Comparison of ENCODE assay signal across 1 cellular context in the genomic region with DNA sequence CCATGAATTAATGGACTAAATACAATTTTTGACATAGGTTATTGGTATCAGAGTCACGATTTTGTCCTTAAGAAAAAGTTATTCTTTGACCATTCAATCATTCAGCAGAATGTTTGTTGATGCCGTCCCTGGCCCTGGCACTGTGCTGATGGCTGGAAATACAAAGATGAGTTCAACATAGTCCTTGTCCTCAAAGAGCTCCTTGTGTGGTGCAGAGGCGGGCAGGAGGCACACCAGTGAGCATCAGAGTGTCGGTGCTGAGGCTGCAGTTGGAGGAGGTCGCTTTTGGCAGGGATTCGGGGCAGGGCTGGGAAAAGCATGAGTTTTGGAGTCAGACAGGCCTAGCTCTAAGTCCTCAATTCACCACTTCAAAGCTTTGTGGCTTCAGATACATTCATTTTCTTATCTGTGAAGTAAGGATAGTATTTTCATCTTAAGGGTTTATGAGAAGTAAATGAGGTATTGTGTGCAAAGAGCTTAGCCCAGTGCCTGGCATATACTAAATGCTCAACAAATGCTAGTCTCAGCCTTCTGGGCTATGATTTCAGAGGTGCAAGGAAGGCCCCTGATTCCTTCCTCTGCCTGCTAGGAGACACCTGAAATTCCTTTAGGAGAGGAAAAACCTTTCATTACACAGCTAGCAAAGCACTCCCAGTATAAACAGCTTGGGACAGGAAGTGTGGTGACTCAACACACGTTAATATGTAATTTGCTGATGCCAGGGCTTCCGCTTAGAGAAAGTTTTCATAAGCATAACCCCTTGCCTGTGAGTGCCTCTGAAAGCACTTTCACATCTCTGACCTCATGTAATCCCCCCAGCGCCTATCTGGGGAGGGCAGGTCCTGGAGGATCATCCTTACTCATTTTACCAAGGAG.
TF ChIP-seq lines count a peak whose summit lies in the region.

No MANE protein-coding gene starts in this region.

TF ChIP-seq in HepG2, 621 proteins besides CTCF, POLR2A, EP300 and RAD21 (continued from another document and continues in another):
- TF ChIP-seq, protein P1, sequence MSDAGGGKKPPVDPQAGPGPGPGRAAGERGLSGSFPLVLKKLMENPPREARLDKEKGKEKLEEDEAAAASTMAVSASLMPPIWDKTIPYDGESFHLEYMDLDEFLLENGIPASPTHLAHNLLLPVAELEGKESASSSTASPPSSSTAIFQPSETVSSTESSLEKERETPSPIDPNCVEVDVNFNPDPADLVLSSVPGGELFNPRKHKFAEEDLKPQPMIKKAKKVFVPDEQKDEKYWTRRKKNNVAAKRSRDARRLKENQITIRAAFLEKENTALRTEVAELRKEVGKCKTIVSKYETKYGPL (CRISPR knock-in tag; IDR thresholded peaks at IDR 0.05) = no peak
- TF ChIP-seq GABPA (IDR thresholded peaks at IDR 0.05; ENCODE audit: low read depth, low read length) = peak; percentile 27; the same call in 1 of the 2 replicates
- TF ChIP-seq GABPA (CRISPR knock-in tag; IDR thresholded peaks at IDR 0.05; ENCODE audit: low read depth) = peak; percentile 88
- TF ChIP-seq CCDC6 (CRISPR knock-in tag; IDR thresholded peaks at IDR 0.05) = no peak
- no peak for TF ChIP-seq ZNF468 (CRISPR knock-in tag; IDR thresholded peaks at IDR 0.05)
- no peak for TF ChIP-seq KLF16 (CRISPR knock-in tag; IDR thresholded peaks at IDR 0.05)
- no peak for TF ChIP-seq ZNF577 (CRISPR knock-in tag; IDR thresholded peaks at IDR 0.05; ENCODE audit: borderline replicate concordance, low read depth)
- TF ChIP-seq REPIN1 (CRISPR knock-in tag; IDR thresholded peaks at IDR 0.05; ENCODE audit: borderline replicate concordance, low read depth) = no peak
- TF ChIP-seq MTF2 (CRISPR knock-in tag; IDR thresholded peaks at IDR 0.05; ENCODE audit: borderline replicate concordance) = no peak
- TF ChIP-seq NRL (CRISPR knock-in tag; IDR thresholded peaks at IDR 0.05; ENCODE audit: borderline replicate concordance) = no peak
- TF ChIP-seq, protein P2, sequence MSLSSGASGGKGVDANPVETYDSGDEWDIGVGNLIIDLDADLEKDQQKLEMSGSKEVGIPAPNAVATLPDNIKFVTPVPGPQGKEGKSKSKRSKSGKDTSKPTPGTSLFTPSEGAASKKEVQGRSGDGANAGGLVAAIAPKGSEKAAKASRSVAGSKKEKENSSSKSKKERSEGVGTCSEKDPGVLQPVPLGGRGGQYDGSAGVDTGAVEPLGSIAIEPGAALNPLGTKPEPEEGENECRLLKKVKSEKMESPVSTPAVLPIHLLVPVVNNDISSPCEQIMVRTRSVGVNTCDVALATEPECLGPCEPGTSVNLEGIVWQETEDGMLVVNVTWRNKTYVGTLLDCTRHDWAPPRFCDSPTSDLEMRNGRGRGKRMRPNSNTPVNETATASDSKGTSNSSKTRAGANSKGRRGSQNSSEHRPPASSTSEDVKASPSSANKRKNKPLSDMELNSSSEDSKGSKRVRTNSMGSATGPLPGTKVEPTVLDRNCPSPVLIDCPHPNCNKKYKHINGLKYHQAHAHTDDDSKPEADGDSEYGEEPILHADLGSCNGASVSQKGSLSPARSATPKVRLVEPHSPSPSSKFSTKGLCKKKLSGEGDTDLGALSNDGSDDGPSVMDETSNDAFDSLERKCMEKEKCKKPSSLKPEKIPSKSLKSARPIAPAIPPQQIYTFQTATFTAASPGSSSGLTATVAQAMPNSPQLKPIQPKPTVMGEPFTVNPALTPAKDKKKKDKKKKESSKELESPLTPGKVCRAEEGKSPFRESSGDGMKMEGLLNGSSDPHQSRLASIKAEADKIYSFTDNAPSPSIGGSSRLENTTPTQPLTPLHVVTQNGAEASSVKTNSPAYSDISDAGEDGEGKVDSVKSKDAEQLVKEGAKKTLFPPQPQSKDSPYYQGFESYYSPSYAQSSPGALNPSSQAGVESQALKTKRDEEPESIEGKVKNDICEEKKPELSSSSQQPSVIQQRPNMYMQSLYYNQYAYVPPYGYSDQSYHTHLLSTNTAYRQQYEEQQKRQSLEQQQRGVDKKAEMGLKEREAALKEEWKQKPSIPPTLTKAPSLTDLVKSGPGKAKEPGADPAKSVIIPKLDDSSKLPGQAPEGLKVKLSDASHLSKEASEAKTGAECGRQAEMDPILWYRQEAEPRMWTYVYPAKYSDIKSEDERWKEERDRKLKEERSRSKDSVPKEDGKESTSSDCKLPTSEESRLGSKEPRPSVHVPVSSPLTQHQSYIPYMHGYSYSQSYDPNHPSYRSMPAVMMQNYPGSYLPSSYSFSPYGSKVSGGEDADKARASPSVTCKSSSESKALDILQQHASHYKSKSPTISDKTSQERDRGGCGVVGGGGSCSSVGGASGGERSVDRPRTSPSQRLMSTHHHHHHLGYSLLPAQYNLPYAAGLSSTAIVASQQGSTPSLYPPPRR (CRISPR knock-in tag; IDR thresholded peaks at IDR 0.05; ENCODE audit: borderline replicate concordance) = no peak
- TF ChIP-seq, protein P3, sequence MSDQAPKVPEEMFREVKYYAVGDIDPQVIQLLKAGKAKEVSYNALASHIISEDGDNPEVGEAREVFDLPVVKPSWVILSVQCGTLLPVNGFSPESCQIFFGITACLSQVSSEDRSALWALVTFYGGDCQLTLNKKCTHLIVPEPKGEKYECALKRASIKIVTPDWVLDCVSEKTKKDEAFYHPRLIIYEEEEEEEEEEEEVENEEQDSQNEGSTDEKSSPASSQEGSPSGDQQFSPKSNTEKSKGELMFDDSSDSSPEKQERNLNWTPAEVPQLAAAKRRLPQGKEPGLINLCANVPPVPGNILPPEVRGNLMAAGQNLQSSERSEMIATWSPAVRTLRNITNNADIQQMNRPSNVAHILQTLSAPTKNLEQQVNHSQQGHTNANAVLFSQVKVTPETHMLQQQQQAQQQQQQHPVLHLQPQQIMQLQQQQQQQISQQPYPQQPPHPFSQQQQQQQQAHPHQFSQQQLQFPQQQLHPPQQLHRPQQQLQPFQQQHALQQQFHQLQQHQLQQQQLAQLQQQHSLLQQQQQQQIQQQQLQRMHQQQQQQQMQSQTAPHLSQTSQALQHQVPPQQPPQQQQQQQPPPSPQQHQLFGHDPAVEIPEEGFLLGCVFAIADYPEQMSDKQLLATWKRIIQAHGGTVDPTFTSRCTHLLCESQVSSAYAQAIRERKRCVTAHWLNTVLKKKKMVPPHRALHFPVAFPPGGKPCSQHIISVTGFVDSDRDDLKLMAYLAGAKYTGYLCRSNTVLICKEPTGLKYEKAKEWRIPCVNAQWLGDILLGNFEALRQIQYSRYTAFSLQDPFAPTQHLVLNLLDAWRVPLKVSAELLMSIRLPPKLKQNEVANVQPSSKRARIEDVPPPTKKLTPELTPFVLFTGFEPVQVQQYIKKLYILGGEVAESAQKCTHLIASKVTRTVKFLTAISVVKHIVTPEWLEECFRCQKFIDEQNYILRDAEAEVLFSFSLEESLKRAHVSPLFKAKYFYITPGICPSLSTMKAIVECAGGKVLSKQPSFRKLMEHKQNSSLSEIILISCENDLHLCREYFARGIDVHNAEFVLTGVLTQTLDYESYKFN (CRISPR knock-in tag; conservative IDR thresholded peaks at IDR 0.05) = peak; percentile 53
- TF ChIP-seq TGIF2 (CRISPR knock-in tag; IDR thresholded peaks at IDR 0.05) = no peak
- TF ChIP-seq ZNF34 (CRISPR knock-in tag; IDR thresholded peaks at IDR 0.05; ENCODE audit: borderline replicate concordance) = no peak
- TF ChIP-seq ZNF879 (CRISPR knock-in tag; IDR thresholded peaks at IDR 0.05) = no peak
- TF ChIP-seq, protein P4, sequence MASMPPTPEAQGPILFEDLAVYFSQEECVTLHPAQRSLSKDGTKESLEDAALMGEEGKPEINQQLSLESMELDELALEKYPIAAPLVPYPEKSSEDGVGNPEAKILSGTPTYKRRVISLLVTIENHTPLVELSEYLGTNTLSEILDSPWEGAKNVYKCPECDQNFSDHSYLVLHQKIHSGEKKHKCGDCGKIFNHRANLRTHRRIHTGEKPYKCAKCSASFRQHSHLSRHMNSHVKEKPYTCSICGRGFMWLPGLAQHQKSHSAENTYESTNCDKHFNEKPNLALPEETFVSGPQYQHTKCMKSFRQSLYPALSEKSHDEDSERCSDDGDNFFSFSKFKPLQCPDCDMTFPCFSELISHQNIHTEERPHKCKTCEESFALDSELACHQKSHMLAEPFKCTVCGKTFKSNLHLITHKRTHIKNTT (CRISPR knock-in tag; IDR thresholded peaks at IDR 0.05) = no peak
- no peak for TF ChIP-seq HMGA1 (CRISPR knock-in tag; conservative IDR thresholded peaks at IDR 0.05)
- no peak for TF ChIP-seq KDM2A (CRISPR knock-in tag; IDR thresholded peaks at IDR 0.05; ENCODE audit: borderline replicate concordance, low read depth)
- no peak for TF ChIP-seq RBAK (CRISPR knock-in tag; IDR thresholded peaks at IDR 0.05)
- TF ChIP-seq ZNF652 (CRISPR knock-in tag; IDR thresholded peaks at IDR 0.05; ENCODE audit: borderline replicate concordance, low read depth) = no peak
- TF ChIP-seq FOXK1 (CRISPR knock-in tag; IDR thresholded peaks at IDR 0.05; ENCODE audit: borderline replicate concordance, low read depth) = peak; percentile 83; the same call in 1 of the 2 replicates
- TF ChIP-seq, protein P5, sequence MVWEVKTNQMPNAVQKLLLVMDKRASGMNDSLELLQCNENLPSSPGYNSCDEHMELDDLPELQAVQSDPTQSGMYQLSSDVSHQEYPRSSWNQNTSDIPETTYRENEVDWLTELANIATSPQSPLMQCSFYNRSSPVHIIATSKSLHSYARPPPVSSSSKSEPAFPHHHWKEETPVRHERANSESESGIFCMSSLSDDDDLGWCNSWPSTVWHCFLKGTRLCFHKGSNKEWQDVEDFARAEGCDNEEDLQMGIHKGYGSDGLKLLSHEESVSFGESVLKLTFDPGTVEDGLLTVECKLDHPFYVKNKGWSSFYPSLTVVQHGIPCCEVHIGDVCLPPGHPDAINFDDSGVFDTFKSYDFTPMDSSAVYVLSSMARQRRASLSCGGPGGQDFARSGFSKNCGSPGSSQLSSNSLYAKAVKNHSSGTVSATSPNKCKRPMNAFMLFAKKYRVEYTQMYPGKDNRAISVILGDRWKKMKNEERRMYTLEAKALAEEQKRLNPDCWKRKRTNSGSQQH (CRISPR knock-in tag; IDR thresholded peaks at IDR 0.05; ENCODE audit: low read depth) = no peak
- no peak for TF ChIP-seq ZSCAN29 (CRISPR knock-in tag; conservative IDR thresholded peaks at IDR 0.05)
- TF ChIP-seq ZNF792 (CRISPR knock-in tag; IDR thresholded peaks at IDR 0.05) = 0 out of 2 replicates have a peak, but pooled peaks have one; percentile 42
- TF ChIP-seq PRMT3 (CRISPR knock-in tag; IDR thresholded peaks at IDR 0.05; ENCODE audit: borderline replicate concordance, low read depth) = no peak
- TF ChIP-seq SP4 (CRISPR knock-in tag; IDR thresholded peaks at IDR 0.05) = no peak
- TF ChIP-seq SNRNP70 (IDR thresholded peaks at IDR 0.05; ENCODE audit: low read depth, low read length) = no peak
- no peak for TF ChIP-seq SIN3A (IDR thresholded peaks at IDR 0.05; ENCODE audit: borderline replicate concordance, low read depth, low read length)
- TF ChIP-seq SOX6 (IDR thresholded peaks at IDR 0.05) = no peak
- TF ChIP-seq SOX6 (CRISPR knock-in tag; IDR thresholded peaks at IDR 0.05) = no peak
- TF ChIP-seq, protein P6, sequence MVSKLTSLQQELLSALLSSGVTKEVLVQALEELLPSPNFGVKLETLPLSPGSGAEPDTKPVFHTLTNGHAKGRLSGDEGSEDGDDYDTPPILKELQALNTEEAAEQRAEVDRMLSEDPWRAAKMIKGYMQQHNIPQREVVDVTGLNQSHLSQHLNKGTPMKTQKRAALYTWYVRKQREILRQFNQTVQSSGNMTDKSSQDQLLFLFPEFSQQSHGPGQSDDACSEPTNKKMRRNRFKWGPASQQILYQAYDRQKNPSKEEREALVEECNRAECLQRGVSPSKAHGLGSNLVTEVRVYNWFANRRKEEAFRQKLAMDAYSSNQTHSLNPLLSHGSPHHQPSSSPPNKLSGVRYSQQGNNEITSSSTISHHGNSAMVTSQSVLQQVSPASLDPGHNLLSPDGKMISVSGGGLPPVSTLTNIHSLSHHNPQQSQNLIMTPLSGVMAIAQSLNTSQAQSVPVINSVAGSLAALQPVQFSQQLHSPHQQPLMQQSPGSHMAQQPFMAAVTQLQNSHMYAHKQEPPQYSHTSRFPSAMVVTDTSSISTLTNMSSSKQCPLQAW (CRISPR knock-in tag; IDR thresholded peaks at IDR 0.05) = peak; percentile 47; the same call in 1 of the 2 replicates
- no peak for TF ChIP-seq ZSCAN12 (CRISPR knock-in tag; IDR thresholded peaks at IDR 0.05)
- no peak for TF ChIP-seq TEAD3 (CRISPR knock-in tag; optimal IDR thresholded peaks at IDR 0.05; ENCODE audit: borderline replicate concordance)
- no peak for TF ChIP-seq LCORL (IDR thresholded peaks at IDR 0.05)
- TF ChIP-seq LCORL (CRISPR knock-in tag; IDR thresholded peaks at IDR 0.05) = no peak
- TF ChIP-seq, protein P7, sequence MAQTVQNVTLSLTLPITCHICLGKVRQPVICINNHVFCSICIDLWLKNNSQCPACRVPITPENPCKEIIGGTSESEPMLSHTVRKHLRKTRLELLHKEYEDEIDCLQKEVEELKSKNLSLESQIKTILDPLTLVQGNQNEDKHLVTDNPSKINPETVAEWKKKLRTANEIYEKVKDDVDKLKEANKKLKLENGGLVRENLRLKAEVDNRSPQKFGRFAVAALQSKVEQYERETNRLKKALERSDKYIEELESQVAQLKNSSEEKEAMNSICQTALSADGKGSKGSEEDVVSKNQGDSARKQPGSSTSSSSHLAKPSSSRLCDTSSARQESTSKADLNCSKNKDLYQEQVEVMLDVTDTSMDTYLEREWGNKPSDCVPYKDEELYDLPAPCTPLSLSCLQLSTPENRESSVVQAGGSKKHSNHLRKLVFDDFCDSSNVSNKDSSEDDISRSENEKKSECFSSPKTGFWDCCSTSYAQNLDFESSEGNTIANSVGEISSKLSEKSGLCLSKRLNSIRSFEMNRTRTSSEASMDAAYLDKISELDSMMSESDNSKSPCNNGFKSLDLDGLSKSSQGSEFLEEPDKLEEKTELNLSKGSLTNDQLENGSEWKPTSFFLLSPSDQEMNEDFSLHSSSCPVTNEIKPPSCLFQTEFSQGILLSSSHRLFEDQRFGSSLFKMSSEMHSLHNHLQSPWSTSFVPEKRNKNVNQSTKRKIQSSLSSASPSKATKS (CRISPR knock-in tag; IDR thresholded peaks at IDR 0.05) = no peak
- TF ChIP-seq ZNF329 (CRISPR knock-in tag; IDR thresholded peaks at IDR 0.05; ENCODE audit: low read depth) = no peak
- no peak for TF ChIP-seq MZF1 (CRISPR knock-in tag; IDR thresholded peaks at IDR 0.05; ENCODE audit: borderline replicate concordance)
- TF ChIP-seq PHF21A (CRISPR knock-in tag; IDR thresholded peaks at IDR 0.05) = peak; percentile 76
- TF ChIP-seq, protein P8, sequence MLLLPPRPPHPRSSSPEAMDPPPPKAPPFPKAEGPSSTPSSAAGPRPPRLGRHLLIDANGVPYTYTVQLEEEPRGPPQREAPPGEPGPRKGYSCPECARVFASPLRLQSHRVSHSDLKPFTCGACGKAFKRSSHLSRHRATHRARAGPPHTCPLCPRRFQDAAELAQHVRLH (CRISPR knock-in tag; IDR thresholded peaks at IDR 0.05; ENCODE audit: borderline replicate concordance, low read depth) = no peak
- no peak for TF ChIP-seq ZNF558 (CRISPR knock-in tag; IDR thresholded peaks at IDR 0.05; ENCODE audit: borderline replicate concordance)
- no peak for TF ChIP-seq JUND (CRISPR knock-in tag; IDR thresholded peaks at IDR 0.05)
